In the genomic region with DNA sequence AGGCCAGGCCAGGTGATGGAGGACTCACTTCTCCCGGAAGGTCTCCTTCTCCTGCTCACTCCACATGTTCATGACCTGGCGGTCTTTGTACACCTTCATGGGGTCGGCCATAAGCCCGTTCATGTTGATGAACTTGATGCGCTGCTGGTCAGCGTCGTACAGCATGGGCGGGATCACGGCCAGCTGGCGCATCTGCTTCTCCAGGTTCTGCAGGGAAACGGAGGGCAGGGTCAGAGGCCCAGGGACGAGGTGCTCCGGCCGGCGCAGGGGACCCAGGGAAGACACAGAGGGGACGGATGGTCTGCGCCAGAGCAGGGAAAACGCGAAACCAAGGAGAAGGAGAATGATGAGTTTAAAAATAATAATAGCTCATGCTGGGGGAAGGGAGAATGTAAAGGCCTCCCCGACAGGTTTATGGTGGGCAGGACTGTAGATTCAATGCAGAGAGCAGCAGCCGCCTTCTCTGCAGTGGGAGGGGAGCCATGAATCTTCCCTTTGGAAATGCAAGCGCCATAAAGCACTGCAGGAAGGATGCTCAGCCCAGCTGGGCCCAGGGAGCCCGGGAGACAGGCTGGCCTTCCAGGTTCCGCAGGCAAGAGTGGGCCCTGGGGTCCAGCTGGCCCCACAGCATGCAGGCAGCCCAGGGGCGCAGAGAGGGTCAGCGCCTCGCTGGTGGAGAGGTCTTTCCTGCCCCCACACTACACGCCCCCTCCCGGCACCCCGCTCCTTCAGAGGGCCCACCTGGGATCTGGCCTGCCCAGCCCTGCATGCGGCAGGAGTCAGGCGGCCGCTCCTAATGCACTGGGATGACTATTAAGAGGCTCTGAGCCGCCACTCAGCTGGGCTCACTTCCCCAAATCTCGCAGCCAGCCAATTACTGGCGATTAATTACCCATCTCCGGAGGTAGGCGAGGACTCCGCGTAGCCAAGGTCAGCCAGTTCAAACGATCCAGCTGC, we compare ENCODE assay signal across 13 cellular contexts.
DNase-seq lines count a peak whose midpoint lies in the region; ATAC-seq and TF ChIP-seq lines count a peak whose summit lies in the region.
"Had no signal": no experiment of that assay in that cellular context is flagged by ENCODE, and none has a peak within 500 bp of the region (broad histone marks: within the 10 kb centered on the region; RNA-seq: fewer than 3 reads in every experiment).

No MANE protein-coding gene starts in this region.

- H3K4me1 Mint-ChIP-seq in endodermal cell (no peaks in the 10 kb centered on the region), neural progenitor cell (peaks cover 40% of the 10 kb centered on the region)

- H3K36me3 ChIP-seq in endodermal cell (ENCODE audit: control insufficient read depth, insufficient read depth, low read length), result peaks cover 43% of the 10 kb centered on the region
- no peaks in the 10 kb centered on the region for H3K36me3 ChIP-seq in neural progenitor cell

- H3K9me3 ChIP-seq in endodermal cell (ENCODE audit: control insufficient read depth, low read length) (no peaks in the 10 kb centered on the region), neural progenitor cell (ENCODE audit: low read depth) (no peaks in the 10 kb centered on the region)
- H3K9me3 ChIP-seq: tibial artery had no signal

- H2AFZ ChIP-seq in neural progenitor cell (replicated peaks), result no peak overlapping the region
- H2AFZ ChIP-seq: parathyroid adenoma, PC-9 had no signal

- TF ChIP-seq CTCF in endodermal cell (conservative IDR thresholded peaks at IDR 0.05) (no peak), neural progenitor cell (IDR thresholded peaks at IDR 0.05) (no peak)

- H3K4me3 Mint-ChIP-seq in endodermal cell (no peak overlapping the region), neural progenitor cell (no peak overlapping the region)

- no peaks in the 10 kb centered on the region for H3F3A ChIP-seq in neural progenitor cell (ENCODE audit: low read depth)

- H3K4me3 ChIP-seq in endodermal cell (ENCODE audit: low read length), result no peak overlapping the region
- H3K4me3 ChIP-seq in neural progenitor cell, result no peak overlapping the region
- H3K4me3 ChIP-seq: PC-9, tibial artery had no signal

- no peaks in the 10 kb centered on the region for H3K9me3 Mint-ChIP-seq in endodermal cell
- H3K9me3 Mint-ChIP-seq in neural progenitor cell, result no peaks in the 10 kb centered on the region

- H3K79me2 ChIP-seq in neural progenitor cell (ENCODE audit: low read depth), result no peaks in the 10 kb centered on the region

- DNase-seq in D341Med (ENCODE audit: low spot score) (peak; percentile 71), NCI-H82 treated with DMSO at 0.1 percent for 48 hours (lab: John Stamatoyannopoulos, UW; ENCODE audit: unreplicated experiment) (peak; percentile 80), endodermal cell (no peak), neural progenitor cell (ENCODE audit: low spot score) (peak; percentile 37), AG20443 (ENCODE audit: low spot score) (no peak), T-helper 2 cell (no peak), amniotic stem cell (lab: John Stamatoyannopoulos, UW) (no peak)
- DNase-seq: NCI-H1436 treated with DMSO at 0.1 percent for 48 hours, PC-9, T1000 had no signal

- 90 to 93% methylated on average over 31 to 41 of the region's 41 CpGs for WGBS in endodermal cell (ENCODE audit: insufficient coverage in 1 of 2, insufficient read length in 1 of 2), 2 experiments

- H3K36me3 Mint-ChIP-seq in endodermal cell (ENCODE audit: low read depth) (peaks cover 46% of the 10 kb centered on the region), neural progenitor cell (peaks cover 13% of the 10 kb centered on the region)

- no peak overlapping the region for H3K4me2 ChIP-seq in neural progenitor cell
- H3K4me2 ChIP-seq: PC-9 had no signal

- ATAC-seq in GM18873 (IDR thresholded peaks at IDR 0.05; ENCODE audit: low FRiP score, unreplicated experiment), result no peak

- no peaks in the 10 kb centered on the region for H3K27me3 Mint-ChIP-seq in endodermal cell (ENCODE audit: insufficient read depth)
- peaks cover 8% of the 10 kb centered on the region for H3K27me3 Mint-ChIP-seq in neural progenitor cell (ENCODE audit: insufficient read depth, low read depth)

- H3K27ac Mint-ChIP-seq in endodermal cell (peak overlapping the region; percentile 44), neural progenitor cell (peak overlapping the region; percentile 97)

- H3K9ac ChIP-seq in endodermal cell (ENCODE audit: extremely low read depth, low read length, poor library complexity, severe bottlenecking), result no peak overlapping the region
- H3K9ac ChIP-seq in neural progenitor cell, result no peak overlapping the region
- H3K9ac ChIP-seq: parathyroid adenoma had no signal

- no peaks in the 10 kb centered on the region for H3K27me3 ChIP-seq in endodermal cell (ENCODE audit: control insufficient read depth, insufficient read depth, low read length, poor library complexity, severe bottlenecking)
- no peaks in the 10 kb centered on the region for H3K27me3 ChIP-seq in neural progenitor cell
- H3K27me3 ChIP-seq: tibial artery had no signal

- peaks cover 17% of the 10 kb centered on the region for H4K20me1 ChIP-seq in neural progenitor cell (ENCODE audit: low read depth)

- peak overlapping the region; percentile 53 for H3K27ac ChIP-seq in endodermal cell (ENCODE audit: low read depth, low read length)
- no peak overlapping the region for H3K27ac ChIP-seq in neural progenitor cell
- H3K27ac ChIP-seq: parathyroid adenoma, PC-9, tibial artery had no signal

- H3K4me1 ChIP-seq in endodermal cell (ENCODE audit: control insufficient read depth, insufficient read depth, low read length), result no peaks in the 10 kb centered on the region
- H3K4me1 ChIP-seq in neural progenitor cell, result peaks cover 21% of the 10 kb centered on the region
- H3K4me1 ChIP-seq: parathyroid adenoma had no signal

Comparison
In these comparisons a context has a peak if more than half of its experiments do, and no peak if none do; other contexts are left out.
1. DNase-seq: peak in D341Med (single experiment), NCI-H82 treated with DMSO at 0.1 percent for 48 hours (single experiment) and neural progenitor cell (single experiment); none in endodermal cell (single experiment), AG20443 (single experiment), T-helper 2 cell (0 of 5) and amniotic stem cell (single experiment).